ENCODE assay signal across 8 cellular contexts in genomic region chr11:61747389-61748285, GRCh38. TPM values are rescaled to one million over a fixed set of nuclear protein-coding genes. Genes with fewer than 3 reads are reported as not detected.
DNase-seq lines count a peak whose midpoint lies in the region; ATAC-seq, FAIRE-seq and TF ChIP-seq lines count a peak whose summit lies in the region.

No MANE protein-coding gene starts in this region.

- DNase-seq in GM12865 (ENCODE audit: low read depth): peak; percentile 70
- DNase-seq in Panc1 (ENCODE audit: low read depth, low spot score): no peak
- peak; percentile 75 for DNase-seq in adipocyte (ENCODE audit: low read depth)
- DNase-seq in cardiac muscle cell (ENCODE audit: low read depth in 1 of 2, low spot score in 1 of 2): peak; percentile 83 to 87
- peak; percentile 75 to 94 (median 88) for DNase-seq in pancreas
- DNase-seq in NCI-H1694 (lab: John Stamatoyannopoulos, UW): no peak

- in situ Hi-C loops in Panc1 (cut with HindIII; ENCODE audit: low pct_unique_long_range_greater_than_20kb, low sequenced_read_pairs): no loop called here

- intact Hi-C loops in Panc1 (cut with micrococcal nuclease; ENCODE audit: unreplicated experiment): no loop called here
- intact Hi-C loops in pancreas (cut with DNase I): loop anchor here in 1 of 3 donors (5.0 kb wide), 1 partner anchor 40 kb away; no protein-coding TSS in a partner anchor

- POLR2A ChIA-PET in Panc1 (lab: Charles Lee): interaction anchor here (0.5 kb wide), 1 partner anchor 1114 kb away, joined by 8 read pairs; no protein-coding TSS in a partner anchor

- no peak overlapping the region for H3K4me3 ChIP-seq in GM12865 (ENCODE audit: low read depth, low read length)
- H3K4me3 ChIP-seq in Panc1 (ENCODE audit: low read depth in 2 of 2, low read length in 2 of 2): no peak overlapping the region
- no peak overlapping the region for H3K4me3 ChIP-seq in adipocyte (ENCODE audit: low read length)
- H3K4me3 ChIP-seq in cardiac muscle cell: no peak overlapping the region
- H3K4me3 ChIP-seq in pancreas: no peak overlapping the region

- no peak overlapping the region for H3K27ac ChIP-seq in Panc1 (ENCODE audit: low read length)
- no peak overlapping the region for H3K27ac ChIP-seq in cardiac muscle cell
- no peak overlapping the region for H3K27ac ChIP-seq in pancreas

- H3K9me3 ChIP-seq in Panc1 (ENCODE audit: control insufficient read depth, insufficient read depth, low read depth, low read length) (no peaks in the 10 kb centered on the region), adipocyte (ENCODE audit: control insufficient read depth, low read length) (no peaks in the 10 kb centered on the region), cardiac muscle cell (ENCODE audit: low read depth) (no peaks in the 10 kb centered on the region), pancreas (no peaks in the 10 kb centered on the region)

- no peak overlapping the region for H3K9ac ChIP-seq in adipocyte (ENCODE audit: low read length)

- no peaks in the 10 kb centered on the region for H3K36me3 ChIP-seq in Panc1 (ENCODE audit: control insufficient read depth, insufficient read depth, low read length)
- H3K36me3 ChIP-seq in adipocyte (ENCODE audit: control insufficient read depth, insufficient read depth, low read length, severe bottlenecking): no peaks in the 10 kb centered on the region
- H3K36me3 ChIP-seq in cardiac muscle cell: no peaks in the 10 kb centered on the region
- H3K36me3 ChIP-seq in pancreas: peaks cover 0 to 11% (median 0%) of the 10 kb centered on the region in 3 donors

- H3K27me3 ChIP-seq in Panc1 (ENCODE audit: control insufficient read depth, insufficient read depth, low read length): no peaks in the 10 kb centered on the region
- H3K27me3 ChIP-seq in adipocyte (replicated peaks; ENCODE audit: control insufficient read depth, insufficient read depth, low read length): peaks cover 12% of the 10 kb centered on the region
- H3K27me3 ChIP-seq in cardiac muscle cell: no peaks in the 10 kb centered on the region
- no peaks in the 10 kb centered on the region for H3K27me3 ChIP-seq in pancreas

- no peaks in the 10 kb centered on the region; the same call in 1 of the 2 replicates for H3K4me1 ChIP-seq in Panc1 (ENCODE audit: control insufficient read depth, insufficient read depth, low read length)
- no peaks in the 10 kb centered on the region for H3K4me1 ChIP-seq in adipocyte (ENCODE audit: control insufficient read depth, insufficient read depth, low read length)
- H3K4me1 ChIP-seq in cardiac muscle cell (ENCODE audit: low read depth): peaks cover 8% of the 10 kb centered on the region
- H3K4me1 ChIP-seq in pancreas: peaks cover 0 to 9% (median 0%) of the 10 kb centered on the region in 3 donors

- no TSS peak for BruUV-seq in Panc1 (replicated peaks; lab: Mats Ljungman, UMichigan)

- ATAC-seq in HG03025 (IDR thresholded peaks at IDR 0.05; ENCODE audit: low FRiP score, unreplicated experiment) (peak; percentile 41), Panc1 (peak; percentile 86), pancreas (peak; percentile 78 to 92 (median 89)), HG03159 (IDR thresholded peaks at IDR 0.05; ENCODE audit: unreplicated experiment) (no peak)

- CTCF ChIA-PET in Panc1 (lab: Charles Lee): interaction anchor here (0.6 to 1.2 kb wide), 4 partner anchors 14 to 52 kb away, joined by 3 to 7 read pairs (median 4); no protein-coding TSS in a partner anchor

- WGBS in pancreas, 2 donors: 29% methylated on average over 14 of the region's 14 CpGs

- no peak for FAIRE-seq in pancreas (lab: Jason Lieb, UNC)

- TF ChIP-seq CTCF in GM12865 (IDR thresholded peaks at IDR 0.05; ENCODE audit: insufficient read depth, low read depth, low read length, missing control alignments) (peak; percentile 94), Panc1 (IDR thresholded peaks at IDR 0.05) (peak; percentile 96), cardiac muscle cell (IDR thresholded peaks at IDR 0.05; ENCODE audit: low read depth, low read length) (peak; percentile 94), pancreas (IDR thresholded peaks at IDR 0.05) (peak; percentile 89 to 96 (median 94))

RNA-seq across cellular contexts. Expression of gene MYRF, which starts 4.8 kb away (rescaled TPM):
- total RNA-seq in Panc1 (2021; ENCODE audit: unreplicated experiment) (2.8 TPM), cardiac muscle cell (48.0 and 56.9 TPM in 2 replicates), pancreas (10 to 100 TPM; 19.1 to 43.9 (median 27.2) TPM)
- 3.7 TPM for polyA plus RNA-seq in Panc1 (2012; ENCODE audit: insufficient read length)
- polyA plus RNA-seq in cardiac muscle cell (29.3 and 41.2 TPM in 2 replicates), pancreas (10 to 100 TPM; 56.3 to 69.3 TPM)

RNA-seq across cellular contexts. Expression of gene TMEM258, which starts 44.8 kb away (rescaled TPM):
- 139 TPM for total RNA-seq in Panc1 (2021; ENCODE audit: unreplicated experiment)
- 283 TPM for polyA plus RNA-seq in Panc1 (2012; ENCODE audit: insufficient read length)
- total RNA-seq in cardiac muscle cell: 29.3 and 35.3 TPM in 2 replicates
- polyA plus RNA-seq in cardiac muscle cell: 241 and 255 TPM in 2 replicates
- 100 to 1,000 TPM in 2 of 6 donors, 10 to 100 TPM in 4; 69.8 to 108 (median 94.4) TPM for total RNA-seq in pancreas
- 100 to 1,000 TPM in 1 of 2 donors, 10 to 100 TPM in 1; 87.4 to 171 TPM for polyA plus RNA-seq in pancreas

RNA-seq across cellular contexts. Expression of gene FEN1, which starts 45.1 kb away (rescaled TPM):
- 67.6 TPM for total RNA-seq in Panc1 (2021; ENCODE audit: unreplicated experiment)
- polyA plus RNA-seq in Panc1 (2012; ENCODE audit: insufficient read length): 54.6 TPM
- total RNA-seq in cardiac muscle cell: 13.5 and 30.7 TPM in 2 replicates
- polyA plus RNA-seq in cardiac muscle cell: 13.2 and 39.2 TPM in 2 replicates
- total RNA-seq in pancreas: 1 to 10 TPM; 2.3 to 7.3 (median 5.2) TPM
- polyA plus RNA-seq in pancreas: 1 to 10 TPM; 2.5 to 4.8 TPM

Comparison
In these comparisons a context has a peak if more than half of its experiments do, and no peak if none do; other contexts are left out.
1. DNase-seq: peak in GM12865 (single experiment), adipocyte (single experiment), cardiac muscle cell (2 of 2) and pancreas (6 of 6); none in Panc1 (single experiment) and NCI-H1694 (single experiment).
2. Peak in every context shown above with its lines, with median percentiles within 50 percentile points of each other: CTCF ChIP-seq.